1 cellular context compared by ENCODE assay signal in genomic region chr3:143207338-143207961, GRCh38.
A peak's percentile ranks its signal among the peaks of the same experiment; 100 is the strongest.
TF ChIP-seq lines count a peak whose summit lies in the region.

No MANE protein-coding gene starts in this region.

TF ChIP-seq in GM12878, 131 proteins besides CTCF, POLR2A, EP300 and RAD21 (continued from another document):
- no peak for TF ChIP-seq NFYA (IDR thresholded peaks at IDR 0.05; ENCODE audit: borderline replicate concordance, low read depth, low read length)
- peak; percentile 50 for TF ChIP-seq NR2F1 (conservative IDR thresholded peaks at IDR 0.05)
- no peak for TF ChIP-seq FOS (IDR thresholded peaks at IDR 0.05; ENCODE audit: borderline replicate concordance, extremely low read depth, insufficient read length)
- TF ChIP-seq PAX5 (IDR thresholded peaks at IDR 0.05; ENCODE audit: borderline replicate concordance, low read depth, low read length), result peak; percentile 85
